In genomic region chr13:98142427-98143156, GRCh38 we compare ENCODE assay signal across 1 cellular context.
TF ChIP-seq lines count a peak whose summit lies in the region.

FARP1 (plus strand) TSS chr13:98143094; CDS start chr13:98213243, 70,149 bp downstream.

TF ChIP-seq in HepG2, 621 proteins besides CTCF, POLR2A, EP300 and RAD21 (continued from another document and continues in another):
- TF ChIP-seq ZNF790 (CRISPR knock-in tag; IDR thresholded peaks at IDR 0.05; ENCODE audit: borderline replicate concordance), result peak; percentile 56; the same call in 1 of the 2 replicates
- TF ChIP-seq ZNF782 (CRISPR knock-in tag; IDR thresholded peaks at IDR 0.05; ENCODE audit: borderline replicate concordance), result peak; percentile 77; the same call in 1 of the 2 replicates
- no peak for TF ChIP-seq CBX5 (CRISPR knock-in tag; IDR thresholded peaks at IDR 0.05; ENCODE audit: borderline replicate concordance)
- 0 out of 2 replicates have a peak, but pooled peaks have one; percentile 76 for TF ChIP-seq NCOA1 (CRISPR knock-in tag; IDR thresholded peaks at IDR 0.05)
- TF ChIP-seq KLF12 (CRISPR knock-in tag; IDR thresholded peaks at IDR 0.05; ENCODE audit: borderline replicate concordance), result peak; percentile 50
- 0 out of 2 replicates have a peak, but pooled peaks have one; percentile 49 for TF ChIP-seq ZNF772 (CRISPR knock-in tag; IDR thresholded peaks at IDR 0.05)
- peak; percentile 60; the same call in 1 of the 2 replicates for TF ChIP-seq ARHGAP35 (CRISPR knock-in tag; IDR thresholded peaks at IDR 0.05; ENCODE audit: borderline replicate concordance)
- TF ChIP-seq EHMT2 (IDR thresholded peaks at IDR 0.05; ENCODE audit: borderline replicate concordance, low read depth, low read length), result no peak
- no peak for TF ChIP-seq ZNF33A (CRISPR knock-in tag; IDR thresholded peaks at IDR 0.05; ENCODE audit: borderline replicate concordance)
- TF ChIP-seq, protein P1, sequence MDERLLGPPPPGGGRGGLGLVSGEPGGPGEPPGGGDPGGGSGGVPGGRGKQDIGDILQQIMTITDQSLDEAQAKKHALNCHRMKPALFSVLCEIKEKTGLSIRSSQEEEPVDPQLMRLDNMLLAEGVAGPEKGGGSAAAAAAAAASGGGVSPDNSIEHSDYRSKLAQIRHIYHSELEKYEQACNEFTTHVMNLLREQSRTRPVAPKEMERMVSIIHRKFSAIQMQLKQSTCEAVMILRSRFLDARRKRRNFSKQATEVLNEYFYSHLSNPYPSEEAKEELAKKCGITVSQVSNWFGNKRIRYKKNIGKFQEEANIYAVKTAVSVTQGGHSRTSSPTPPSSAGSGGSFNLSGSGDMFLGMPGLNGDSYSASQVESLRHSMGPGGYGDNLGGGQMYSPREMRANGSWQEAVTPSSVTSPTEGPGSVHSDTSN (CRISPR knock-in tag; IDR thresholded peaks at IDR 0.05), result no peak
- TF ChIP-seq TERF1 (CRISPR knock-in tag; IDR thresholded peaks at IDR 0.05), result no peak
- TF ChIP-seq ZNF3 (CRISPR knock-in tag; IDR thresholded peaks at IDR 0.05), result no peak
- TF ChIP-seq KLF9 (CRISPR knock-in tag; IDR thresholded peaks at IDR 0.05; ENCODE audit: low read depth), result no peak
- no peak for TF ChIP-seq ZNF431 (CRISPR knock-in tag; IDR thresholded peaks at IDR 0.05; ENCODE audit: borderline replicate concordance, low read depth)
- no peak for TF ChIP-seq XBP1 (CRISPR knock-in tag; IDR thresholded peaks at IDR 0.05)
- peak; percentile 72 for TF ChIP-seq KMT2A (CRISPR knock-in tag; IDR thresholded peaks at IDR 0.05)
- TF ChIP-seq, protein P2, sequence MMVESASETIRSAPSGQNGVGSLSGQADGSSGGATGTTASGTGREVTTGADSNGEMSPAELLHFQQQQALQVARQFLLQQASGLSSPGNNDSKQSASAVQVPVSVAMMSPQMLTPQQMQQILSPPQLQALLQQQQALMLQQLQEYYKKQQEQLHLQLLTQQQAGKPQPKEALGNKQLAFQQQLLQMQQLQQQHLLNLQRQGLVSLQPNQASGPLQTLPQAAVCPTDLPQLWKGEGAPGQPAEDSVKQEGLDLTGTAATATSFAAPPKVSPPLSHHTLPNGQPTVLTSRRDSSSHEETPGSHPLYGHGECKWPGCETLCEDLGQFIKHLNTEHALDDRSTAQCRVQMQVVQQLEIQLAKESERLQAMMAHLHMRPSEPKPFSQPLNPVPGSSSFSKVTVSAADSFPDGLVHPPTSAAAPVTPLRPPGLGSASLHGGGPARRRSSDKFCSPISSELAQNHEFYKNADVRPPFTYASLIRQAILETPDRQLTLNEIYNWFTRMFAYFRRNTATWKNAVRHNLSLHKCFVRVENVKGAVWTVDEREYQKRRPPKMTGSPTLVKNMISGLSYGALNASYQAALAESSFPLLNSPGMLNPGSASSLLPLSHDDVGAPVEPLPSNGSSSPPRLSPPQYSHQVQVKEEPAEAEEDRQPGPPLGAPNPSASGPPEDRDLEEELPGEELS (CRISPR knock-in tag; IDR thresholded peaks at IDR 0.05), result no peak
- TF ChIP-seq GTF2F1 (IDR thresholded peaks at IDR 0.05; ENCODE audit: low read length), result no peak
- TF ChIP-seq, protein P3, sequence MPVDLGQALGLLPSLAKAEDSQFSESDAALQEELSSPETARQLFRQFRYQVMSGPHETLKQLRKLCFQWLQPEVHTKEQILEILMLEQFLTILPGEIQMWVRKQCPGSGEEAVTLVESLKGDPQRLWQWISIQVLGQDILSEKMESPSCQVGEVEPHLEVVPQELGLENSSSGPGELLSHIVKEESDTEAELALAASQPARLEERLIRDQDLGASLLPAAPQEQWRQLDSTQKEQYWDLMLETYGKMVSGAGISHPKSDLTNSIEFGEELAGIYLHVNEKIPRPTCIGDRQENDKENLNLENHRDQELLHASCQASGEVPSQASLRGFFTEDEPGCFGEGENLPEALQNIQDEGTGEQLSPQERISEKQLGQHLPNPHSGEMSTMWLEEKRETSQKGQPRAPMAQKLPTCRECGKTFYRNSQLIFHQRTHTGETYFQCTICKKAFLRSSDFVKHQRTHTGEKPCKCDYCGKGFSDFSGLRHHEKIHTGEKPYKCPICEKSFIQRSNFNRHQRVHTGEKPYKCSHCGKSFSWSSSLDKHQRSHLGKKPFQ (CRISPR knock-in tag; IDR thresholded peaks at IDR 0.05; ENCODE audit: insufficient replicate concordance), result no peak
- TF ChIP-seq, protein P4, sequence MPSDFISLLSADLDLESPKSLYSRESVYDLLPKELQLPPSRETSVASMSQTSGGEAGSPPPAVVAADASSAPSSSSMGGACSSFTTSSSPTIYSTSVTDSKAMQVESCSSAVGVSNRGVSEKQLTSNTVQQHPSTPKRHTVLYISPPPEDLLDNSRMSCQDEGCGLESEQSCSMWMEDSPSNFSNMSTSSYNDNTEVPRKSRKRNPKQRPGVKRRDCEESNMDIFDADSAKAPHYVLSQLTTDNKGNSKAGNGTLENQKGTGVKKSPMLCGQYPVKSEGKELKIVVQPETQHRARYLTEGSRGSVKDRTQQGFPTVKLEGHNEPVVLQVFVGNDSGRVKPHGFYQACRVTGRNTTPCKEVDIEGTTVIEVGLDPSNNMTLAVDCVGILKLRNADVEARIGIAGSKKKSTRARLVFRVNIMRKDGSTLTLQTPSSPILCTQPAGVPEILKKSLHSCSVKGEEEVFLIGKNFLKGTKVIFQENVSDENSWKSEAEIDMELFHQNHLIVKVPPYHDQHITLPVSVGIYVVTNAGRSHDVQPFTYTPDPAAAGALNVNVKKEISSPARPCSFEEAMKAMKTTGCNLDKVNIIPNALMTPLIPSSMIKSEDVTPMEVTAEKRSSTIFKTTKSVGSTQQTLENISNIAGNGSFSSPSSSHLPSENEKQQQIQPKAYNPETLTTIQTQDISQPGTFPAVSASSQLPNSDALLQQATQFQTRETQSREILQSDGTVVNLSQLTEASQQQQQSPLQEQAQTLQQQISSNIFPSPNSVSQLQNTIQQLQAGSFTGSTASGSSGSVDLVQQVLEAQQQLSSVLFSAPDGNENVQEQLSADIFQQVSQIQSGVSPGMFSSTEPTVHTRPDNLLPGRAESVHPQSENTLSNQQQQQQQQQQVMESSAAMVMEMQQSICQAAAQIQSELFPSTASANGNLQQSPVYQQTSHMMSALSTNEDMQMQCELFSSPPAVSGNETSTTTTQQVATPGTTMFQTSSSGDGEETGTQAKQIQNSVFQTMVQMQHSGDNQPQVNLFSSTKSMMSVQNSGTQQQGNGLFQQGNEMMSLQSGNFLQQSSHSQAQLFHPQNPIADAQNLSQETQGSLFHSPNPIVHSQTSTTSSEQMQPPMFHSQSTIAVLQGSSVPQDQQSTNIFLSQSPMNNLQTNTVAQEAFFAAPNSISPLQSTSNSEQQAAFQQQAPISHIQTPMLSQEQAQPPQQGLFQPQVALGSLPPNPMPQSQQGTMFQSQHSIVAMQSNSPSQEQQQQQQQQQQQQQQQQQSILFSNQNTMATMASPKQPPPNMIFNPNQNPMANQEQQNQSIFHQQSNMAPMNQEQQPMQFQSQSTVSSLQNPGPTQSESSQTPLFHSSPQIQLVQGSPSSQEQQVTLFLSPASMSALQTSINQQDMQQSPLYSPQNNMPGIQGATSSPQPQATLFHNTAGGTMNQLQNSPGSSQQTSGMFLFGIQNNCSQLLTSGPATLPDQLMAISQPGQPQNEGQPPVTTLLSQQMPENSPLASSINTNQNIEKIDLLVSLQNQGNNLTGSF (CRISPR knock-in tag; IDR thresholded peaks at IDR 0.05), result no peak
- 0 out of 2 replicates have a peak, but pooled peaks have one; percentile 41 for TF ChIP-seq FLYWCH1 (CRISPR knock-in tag; IDR thresholded peaks at IDR 0.05)
- TF ChIP-seq, protein P5, sequence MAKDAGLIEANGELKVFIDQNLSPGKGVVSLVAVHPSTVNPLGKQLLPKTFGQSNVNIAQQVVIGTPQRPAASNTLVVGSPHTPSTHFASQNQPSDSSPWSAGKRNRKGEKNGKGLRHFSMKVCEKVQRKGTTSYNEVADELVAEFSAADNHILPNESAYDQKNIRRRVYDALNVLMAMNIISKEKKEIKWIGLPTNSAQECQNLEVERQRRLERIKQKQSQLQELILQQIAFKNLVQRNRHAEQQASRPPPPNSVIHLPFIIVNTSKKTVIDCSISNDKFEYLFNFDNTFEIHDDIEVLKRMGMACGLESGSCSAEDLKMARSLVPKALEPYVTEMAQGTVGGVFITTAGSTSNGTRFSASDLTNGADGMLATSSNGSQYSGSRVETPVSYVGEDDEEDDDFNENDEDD (CRISPR knock-in tag; IDR thresholded peaks at IDR 0.05; ENCODE audit: borderline replicate concordance), result peak; percentile 28
- TF ChIP-seq DR1 (CRISPR knock-in tag; IDR thresholded peaks at IDR 0.05), result no peak; the same call in 1 of the 2 replicates
- TF ChIP-seq ZMYM4 (CRISPR knock-in tag; IDR thresholded peaks at IDR 0.05), result peak; percentile 34; the same call in 1 of the 2 replicates
- TF ChIP-seq ZBTB42 (CRISPR knock-in tag; IDR thresholded peaks at IDR 0.05), result no peak
- no peak for TF ChIP-seq ZNF251 (CRISPR knock-in tag; IDR thresholded peaks at IDR 0.05)
- peak; percentile 39; the same call in 1 of the 2 replicates for TF ChIP-seq NR2C2 (CRISPR knock-in tag; IDR thresholded peaks at IDR 0.05; ENCODE audit: borderline replicate concordance)
- no peak for TF ChIP-seq NR3C1 (CRISPR knock-in tag; IDR thresholded peaks at IDR 0.05)
- TF ChIP-seq ZNF670 (CRISPR knock-in tag; IDR thresholded peaks at IDR 0.05; ENCODE audit: borderline replicate concordance), result no peak; the same call in 1 of the 2 replicates
- TF ChIP-seq, protein P6, sequence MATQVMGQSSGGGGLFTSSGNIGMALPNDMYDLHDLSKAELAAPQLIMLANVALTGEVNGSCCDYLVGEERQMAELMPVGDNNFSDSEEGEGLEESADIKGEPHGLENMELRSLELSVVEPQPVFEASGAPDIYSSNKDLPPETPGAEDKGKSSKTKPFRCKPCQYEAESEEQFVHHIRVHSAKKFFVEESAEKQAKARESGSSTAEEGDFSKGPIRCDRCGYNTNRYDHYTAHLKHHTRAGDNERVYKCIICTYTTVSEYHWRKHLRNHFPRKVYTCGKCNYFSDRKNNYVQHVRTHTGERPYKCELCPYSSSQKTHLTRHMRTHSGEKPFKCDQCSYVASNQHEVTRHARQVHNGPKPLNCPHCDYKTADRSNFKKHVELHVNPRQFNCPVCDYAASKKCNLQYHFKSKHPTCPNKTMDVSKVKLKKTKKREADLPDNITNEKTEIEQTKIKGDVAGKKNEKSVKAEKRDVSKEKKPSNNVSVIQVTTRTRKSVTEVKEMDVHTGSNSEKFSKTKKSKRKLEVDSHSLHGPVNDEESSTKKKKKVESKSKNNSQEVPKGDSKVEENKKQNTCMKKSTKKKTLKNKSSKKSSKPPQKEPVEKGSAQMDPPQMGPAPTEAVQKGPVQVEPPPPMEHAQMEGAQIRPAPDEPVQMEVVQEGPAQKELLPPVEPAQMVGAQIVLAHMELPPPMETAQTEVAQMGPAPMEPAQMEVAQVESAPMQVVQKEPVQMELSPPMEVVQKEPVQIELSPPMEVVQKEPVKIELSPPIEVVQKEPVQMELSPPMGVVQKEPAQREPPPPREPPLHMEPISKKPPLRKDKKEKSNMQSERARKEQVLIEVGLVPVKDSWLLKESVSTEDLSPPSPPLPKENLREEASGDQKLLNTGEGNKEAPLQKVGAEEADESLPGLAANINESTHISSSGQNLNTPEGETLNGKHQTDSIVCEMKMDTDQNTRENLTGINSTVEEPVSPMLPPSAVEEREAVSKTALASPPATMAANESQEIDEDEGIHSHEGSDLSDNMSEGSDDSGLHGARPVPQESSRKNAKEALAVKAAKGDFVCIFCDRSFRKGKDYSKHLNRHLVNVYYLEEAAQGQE (IDR thresholded peaks at IDR 0.05; ENCODE audit: borderline replicate concordance in 1 of 2, low read depth in 1 of 2, low read length in 2 of 2), result no peak
- TF ChIP-seq, protein P7, sequence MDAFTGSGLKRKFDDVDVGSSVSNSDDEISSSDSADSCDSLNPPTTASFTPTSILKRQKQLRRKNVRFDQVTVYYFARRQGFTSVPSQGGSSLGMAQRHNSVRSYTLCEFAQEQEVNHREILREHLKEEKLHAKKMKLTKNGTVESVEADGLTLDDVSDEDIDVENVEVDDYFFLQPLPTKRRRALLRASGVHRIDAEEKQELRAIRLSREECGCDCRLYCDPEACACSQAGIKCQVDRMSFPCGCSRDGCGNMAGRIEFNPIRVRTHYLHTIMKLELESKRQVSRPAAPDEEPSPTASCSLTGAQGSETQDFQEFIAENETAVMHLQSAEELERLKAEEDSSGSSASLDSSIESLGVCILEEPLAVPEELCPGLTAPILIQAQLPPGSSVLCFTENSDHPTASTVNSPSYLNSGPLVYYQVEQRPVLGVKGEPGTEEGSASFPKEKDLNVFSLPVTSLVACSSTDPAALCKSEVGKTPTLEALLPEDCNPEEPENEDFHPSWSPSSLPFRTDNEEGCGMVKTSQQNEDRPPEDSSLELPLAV (CRISPR knock-in tag; conservative IDR thresholded peaks at IDR 0.05; ENCODE audit: low read depth), result no peak; the same call in 1 of the 2 replicates
- TF ChIP-seq, protein P8, sequence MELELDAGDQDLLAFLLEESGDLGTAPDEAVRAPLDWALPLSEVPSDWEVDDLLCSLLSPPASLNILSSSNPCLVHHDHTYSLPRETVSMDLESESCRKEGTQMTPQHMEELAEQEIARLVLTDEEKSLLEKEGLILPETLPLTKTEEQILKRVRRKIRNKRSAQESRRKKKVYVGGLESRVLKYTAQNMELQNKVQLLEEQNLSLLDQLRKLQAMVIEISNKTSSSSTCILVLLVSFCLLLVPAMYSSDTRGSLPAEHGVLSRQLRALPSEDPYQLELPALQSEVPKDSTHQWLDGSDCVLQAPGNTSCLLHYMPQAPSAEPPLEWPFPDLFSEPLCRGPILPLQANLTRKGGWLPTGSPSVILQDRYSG (CRISPR knock-in tag; IDR thresholded peaks at IDR 0.05), result no peak
- TF ChIP-seq PAWR (CRISPR knock-in tag; IDR thresholded peaks at IDR 0.05; ENCODE audit: borderline replicate concordance), result no peak
- no peak for TF ChIP-seq ZNF317 (CRISPR knock-in tag; IDR thresholded peaks at IDR 0.05)
- no peak for TF ChIP-seq HNF4A (CRISPR knock-in tag; IDR thresholded peaks at IDR 0.05)
- TF ChIP-seq RBAK (CRISPR knock-in tag; IDR thresholded peaks at IDR 0.05), result no peak
- TF ChIP-seq, protein P9, sequence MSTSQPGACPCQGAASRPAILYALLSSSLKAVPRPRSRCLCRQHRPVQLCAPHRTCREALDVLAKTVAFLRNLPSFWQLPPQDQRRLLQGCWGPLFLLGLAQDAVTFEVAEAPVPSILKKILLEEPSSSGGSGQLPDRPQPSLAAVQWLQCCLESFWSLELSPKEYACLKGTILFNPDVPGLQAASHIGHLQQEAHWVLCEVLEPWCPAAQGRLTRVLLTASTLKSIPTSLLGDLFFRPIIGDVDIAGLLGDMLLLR (CRISPR knock-in tag; IDR thresholded peaks at IDR 0.05), result no peak
